12 cellular contexts compared by ENCODE assay signal in the genomic region with DNA sequence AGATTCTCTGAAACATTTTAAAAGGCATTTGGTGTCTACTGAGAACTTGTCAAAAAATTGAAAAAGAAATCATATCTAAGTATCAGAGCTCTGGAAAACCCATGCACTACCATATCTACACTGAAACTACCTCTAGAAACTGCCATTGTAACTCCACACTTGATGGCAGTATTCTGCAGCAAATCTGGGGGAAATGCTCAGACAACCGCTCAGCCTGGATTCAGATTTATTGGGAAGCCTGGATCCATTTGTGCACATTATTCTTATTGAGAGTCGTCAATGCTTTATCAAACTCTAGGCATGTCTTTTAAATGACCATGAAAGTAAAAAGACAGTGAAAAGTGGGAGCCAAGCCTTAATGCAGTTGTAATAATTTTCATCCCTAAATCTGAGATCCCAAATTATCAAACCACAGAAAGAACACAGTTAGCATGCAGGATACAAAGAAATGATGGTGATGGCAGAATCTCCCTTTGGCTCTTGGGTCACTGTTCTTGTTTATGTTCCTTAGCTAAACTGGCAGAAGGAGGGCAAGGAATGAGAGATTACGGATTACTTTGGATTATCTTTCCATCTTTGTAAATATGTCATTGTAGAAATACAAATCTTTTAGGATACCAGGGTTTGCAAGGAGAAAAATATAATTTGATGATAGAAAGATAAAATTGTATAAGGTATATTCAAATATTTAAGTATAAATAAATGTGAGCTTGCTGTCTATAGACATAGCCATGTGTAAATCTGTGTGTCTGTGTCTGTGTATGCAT.
DNase-seq lines count a peak whose midpoint lies in the region; ATAC-seq and TF ChIP-seq lines count a peak whose summit lies in the region.
"Had no signal": no experiment of that assay in that cellular context is flagged by ENCODE, and none has a peak within 500 bp of the region (broad histone marks: within the 10 kb centered on the region; RNA-seq: fewer than 3 reads in every experiment).

No MANE protein-coding gene starts in this region.

- H3K9me3 ChIP-seq in DND-41 (ENCODE audit: insufficient read depth, low read length, severe bottlenecking): no peaks in the 10 kb centered on the region
- no peaks in the 10 kb centered on the region for H3K9me3 ChIP-seq in osteoblast (ENCODE audit: low read depth, low read length)
- H3K9me3 ChIP-seq: upper lobe of right lung had no signal

- intact Hi-C loops in CD14-positive monocyte (cut with micrococcal nuclease): no loop called here

- no peaks in the 10 kb centered on the region for H3K27me3 Mint-ChIP-seq in CD14-positive monocyte (ENCODE audit: low read depth in 3 of 3)
- H3K27me3 Mint-ChIP-seq: activated CD4-positive, alpha-beta memory T cell treated with anti-CD3 and anti-CD28 coated beads, Interleukin-2, amount 10 ng/mL, durations not matched to agents 7 days and 5 days had no signal

- peaks cover 0 to 8% (median under 1%) of the 10 kb centered on the region in 7 donors for H3K9me3 Mint-ChIP-seq in CD14-positive monocyte

- H3K36me3 ChIP-seq in DND-41 (ENCODE audit: insufficient read depth, low read length) (no peaks in the 10 kb centered on the region), osteoblast (ENCODE audit: insufficient read depth, low read length) (no peaks in the 10 kb centered on the region)
- H3K36me3 ChIP-seq: upper lobe of right lung had no signal

- H3K4me2 ChIP-seq in DND-41 (ENCODE audit: insufficient read depth, low read length) (no peak overlapping the region), osteoblast (ENCODE audit: insufficient read depth, low read length) (no peak overlapping the region)

- ATAC-seq in DND-41 (ENCODE audit: insufficient read depth, low read depth): no peak
- no peak for ATAC-seq in GM19452 (IDR thresholded peaks at IDR 0.05; ENCODE audit: unreplicated experiment)
- ATAC-seq: upper lobe of right lung had no signal

- H3K4me1 ChIP-seq in DND-41 (ENCODE audit: insufficient read depth, low read length): no peaks in the 10 kb centered on the region
- H3K4me1 ChIP-seq in osteoblast (ENCODE audit: insufficient read depth, low read length): no peaks in the 10 kb centered on the region
- H3K4me1 ChIP-seq: upper lobe of right lung had no signal

- H3K4me3 ChIP-seq in DND-41 (ENCODE audit: low read depth in 1 of 2, low read length in 2 of 2): no peak overlapping the region
- H3K4me3 ChIP-seq in fibroblast of mammary gland (ENCODE audit: control insufficient read depth, low read depth, low read length): no peak overlapping the region
- no peak overlapping the region for H3K4me3 ChIP-seq in osteoblast (ENCODE audit: insufficient read depth, low read length)
- H3K4me3 ChIP-seq: lung, upper lobe of right lung had no signal

- H3K27ac Mint-ChIP-seq in CD14-positive monocyte: no peak overlapping the region
- H3K27ac Mint-ChIP-seq: activated CD4-positive, alpha-beta memory T cell treated with anti-CD3 and anti-CD28 coated beads, Interleukin-2, amount 10 ng/mL, durations not matched to agents 7 days and 5 days had no signal

- no peak overlapping the region for H3K9ac ChIP-seq in DND-41 (ENCODE audit: low read depth, low read length)

- H3K27ac ChIP-seq in DND-41 (ENCODE audit: low read length) (no peak overlapping the region), osteoblast (ENCODE audit: low read depth, low read length) (no peak overlapping the region)
- H3K27ac ChIP-seq: upper lobe of right lung had no signal

- no peaks in the 10 kb centered on the region for H3K4me1 Mint-ChIP-seq in CD14-positive monocyte
- H3K4me1 Mint-ChIP-seq: activated CD4-positive, alpha-beta memory T cell treated with anti-CD3 and anti-CD28 coated beads, Interleukin-2, amount 10 ng/mL, durations not matched to agents 7 days and 5 days had no signal

- no peaks in the 10 kb centered on the region for H3K36me3 Mint-ChIP-seq in CD14-positive monocyte

- no peaks in the 10 kb centered on the region for H4K20me1 ChIP-seq in DND-41 (ENCODE audit: insufficient read depth, low read length)
- H4K20me1 ChIP-seq in osteoblast (ENCODE audit: insufficient read depth, low read length): no peaks in the 10 kb centered on the region

- H3K27me3 ChIP-seq in DND-41 (ENCODE audit: insufficient read depth, low read length, poor library complexity) (no peaks in the 10 kb centered on the region), osteoblast (ENCODE audit: insufficient read depth, low read length) (no peaks in the 10 kb centered on the region)
- H3K27me3 ChIP-seq: upper lobe of right lung had no signal

- H2AFZ ChIP-seq in DND-41 (ENCODE audit: low read depth, low read length): no peak overlapping the region
- H2AFZ ChIP-seq in osteoblast (ENCODE audit: low read length): no peak overlapping the region

- no peak overlapping the region for H3K4me3 Mint-ChIP-seq in CD14-positive monocyte
- H3K4me3 Mint-ChIP-seq: activated CD4-positive, alpha-beta memory T cell treated with anti-CD3 and anti-CD28 coated beads, Interleukin-2, amount 10 ng/mL, durations not matched to agents 7 days and 5 days had no signal

- H3K79me2 ChIP-seq in DND-41 (ENCODE audit: insufficient read depth, low read length): no peaks in the 10 kb centered on the region
- H3K79me2 ChIP-seq in osteoblast (ENCODE audit: insufficient read depth, low read length): no peaks in the 10 kb centered on the region

- DNase-seq in DND-41 (no peak), NCI-H748 treated with DMSO at 0.1 percent for 48 hours (lab: John Stamatoyannopoulos, UW) (peak; percentile 81), fibroblast of mammary gland (ENCODE audit: low read depth) (peak; percentile 60), osteoblast (ENCODE audit: insufficient read length, low spot score, missing footprints) (peak; percentile 50), T-helper 9 cell (no peak), HT-29 (ENCODE audit: low spot score) (no peak), CD14-positive monocyte (ENCODE audit: low spot score) (no peak)
- DNase-seq: activated CD4-positive, alpha-beta memory T cell treated with anti-CD3 and anti-CD28 coated beads, Interleukin-2, amount 10 ng/mL, durations not matched to agents 7 days and 5 days; stimulated activated CD4-positive, alpha-beta T cell treated with anti-CD3 and anti-CD28 coated beads, Interleukin-1b, Interleukin-23, amount 100 ng/mL, for 48 hours; upper lobe of right lung had no signal

- TF ChIP-seq CTCF in DND-41 (IDR thresholded peaks at IDR 0.05; ENCODE audit: borderline replicate concordance, extremely low read depth, low read length, poor library complexity, severe bottlenecking) (peak; percentile 41), fibroblast of mammary gland (conservative IDR thresholded peaks at IDR 0.05; ENCODE audit: control insufficient read depth, insufficient read depth, low read depth, low read length) (peak; percentile 59), osteoblast (IDR thresholded peaks at IDR 0.05; ENCODE audit: extremely low read depth, low read depth, low read length) (peak; percentile 33), CD14-positive monocyte (IDR thresholded peaks at IDR 0.05) (no peak)

Comparison
In these comparisons a context has a peak if more than half of its experiments do, and no peak if none do; other contexts are left out.
1. DNase-seq: peak in NCI-H748 treated with DMSO at 0.1 percent for 48 hours (single experiment), fibroblast of mammary gland (single experiment) and osteoblast (single experiment); none in DND-41 (single experiment), T-helper 9 cell (single experiment), HT-29 (single experiment) and CD14-positive monocyte (single experiment).